ENCODE assay signal across 8 cellular contexts in the genomic region with DNA sequence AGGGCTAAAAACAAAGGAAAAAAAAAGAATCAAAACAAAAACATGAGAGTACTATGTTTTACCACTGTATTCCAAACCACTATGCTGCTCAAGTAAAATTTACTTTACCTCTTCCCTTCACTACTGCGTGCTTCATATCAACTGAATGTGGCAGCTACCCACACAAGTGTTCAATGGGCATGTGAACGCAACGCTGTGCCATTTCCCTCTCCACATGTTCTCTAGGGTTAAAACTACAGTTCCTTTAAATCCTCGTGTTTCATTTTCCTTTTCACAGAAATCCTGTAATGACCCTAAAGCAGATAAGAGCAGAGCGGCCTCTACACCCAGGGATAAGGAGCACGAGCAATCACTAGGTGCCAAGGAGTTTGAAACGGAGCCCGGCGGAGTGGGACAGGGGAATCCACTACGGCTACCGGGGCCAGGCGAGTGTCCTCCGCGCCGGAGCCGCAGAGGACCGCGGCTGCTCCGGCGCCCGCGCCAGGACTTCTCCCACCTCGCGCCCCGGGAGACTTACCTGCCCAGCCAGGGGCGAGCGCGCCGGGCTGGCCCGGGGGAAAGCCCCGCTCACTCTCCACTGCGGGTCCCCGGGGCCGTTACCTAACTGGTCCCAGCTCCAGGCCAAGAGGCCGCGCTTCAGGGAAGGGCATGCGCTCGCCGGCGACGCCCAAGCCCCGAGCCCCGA. TPM values are rescaled to one million over a fixed set of nuclear protein-coding genes. Genes with fewer than 3 reads are reported as not detected.
A peak's percentile ranks its signal among the peaks of the same experiment; 100 is the strongest.
DNase-seq lines count a peak whose midpoint lies in the region; ATAC-seq and TF ChIP-seq lines count a peak whose summit lies in the region.

No MANE protein-coding gene starts in this region.

- POLR2A ChIA-PET in AG04450 (lab: Yijun Ruan, JAX), result interaction anchor here (1.0 to 1.8 kb wide), 6 partner anchors 28 to 884 kb away, joined by 3 to 7 read pairs (median 4); a partner anchor contains a TSS

- intact Hi-C loops in tibial artery (cut with DNase I; ENCODE audit: low total_unique reads), result loop anchor here (5.0 to 10.0 kb wide), 2 partner anchors 107 to 141 kb away; no protein-coding TSS in a partner anchor

- peak overlapping the region; percentile 96 for H3K4me3 Mint-ChIP-seq in activated naive CD4-positive, alpha-beta T cell treated with anti-CD3 and anti-CD28 coated beads, Interleukin-2, amount 10 ng/mL, durations not matched to agents 7 days and 5 days

- CTCF ChIA-PET in AG04450 (lab: Charles Lee), result no interaction called here
- CTCF ChIA-PET in activated naive CD4-positive, alpha-beta T cell treated with anti-CD3 and anti-CD28 coated beads, Interleukin-2, amount 10 ng/mL, durations not matched to agents 7 days and 5 days (lab: Charles Lee), result interaction anchor here (0.5 to 0.6 kb wide), 2 partner anchors 181 to 382 kb away, joined by 3 read pairs; no protein-coding TSS in a partner anchor

- peaks cover 51% of the 10 kb centered on the region for H3K4me1 Mint-ChIP-seq in activated naive CD4-positive, alpha-beta T cell treated with anti-CD3 and anti-CD28 coated beads, Interleukin-2, amount 10 ng/mL, durations not matched to agents 7 days and 5 days

- H3K9me3 ChIP-seq in AG04450 (ENCODE audit: control insufficient read depth, insufficient read depth, low read length), result no peaks in the 10 kb centered on the region
- no peaks in the 10 kb centered on the region for H3K9me3 ChIP-seq in neutrophil
- no peaks in the 10 kb centered on the region for H3K9me3 ChIP-seq in tibial artery

- H3K27ac Mint-ChIP-seq in activated naive CD4-positive, alpha-beta T cell treated with anti-CD3 and anti-CD28 coated beads, Interleukin-2, amount 10 ng/mL, durations not matched to agents 7 days and 5 days, result peak overlapping the region; percentile 87

- H3K27me3 ChIP-seq in AG04450 (ENCODE audit: control insufficient read depth, insufficient read depth, low read length) (no peaks in the 10 kb centered on the region), HL-60 (ENCODE audit: insufficient read depth, poor library complexity, severe bottlenecking) (no peaks in the 10 kb centered on the region), neutrophil (no peaks in the 10 kb centered on the region), tibial artery (no peaks in the 10 kb centered on the region)

- H3K27ac ChIP-seq in AG04450 (ENCODE audit: low read depth, low read length) (peak overlapping the region; percentile 62), HL-60 (replicated peaks) (peak overlapping the region; percentile 83), neutrophil (peak overlapping the region; percentile 96), tibial artery (peak overlapping the region; percentile 93 to 99)

- H3K9me3 Mint-ChIP-seq in activated naive CD4-positive, alpha-beta T cell treated with anti-CD3 and anti-CD28 coated beads, Interleukin-2, amount 10 ng/mL, durations not matched to agents 7 days and 5 days, result no peaks in the 10 kb centered on the region

- no peak for TF ChIP-seq CTCF in AG04450 (IDR thresholded peaks at IDR 0.05; ENCODE audit: low read depth, low read length)
- no peak for TF ChIP-seq CTCF in HL-60 (IDR thresholded peaks at IDR 0.05; ENCODE audit: insufficient read depth, low read length)
- no peak for TF ChIP-seq CTCF in neutrophil (IDR thresholded peaks at IDR 0.05)
- no peak for TF ChIP-seq CTCF in tibial artery (IDR thresholded peaks at IDR 0.05)

- peak; percentile 6 for ATAC-seq in GM19035 (IDR thresholded peaks at IDR 0.05; ENCODE audit: unreplicated experiment)

- peaks cover 46% of the 10 kb centered on the region for H3K36me3 ChIP-seq in neutrophil
- no peaks in the 10 kb centered on the region for H3K36me3 ChIP-seq in tibial artery

- peak overlapping the region; percentile 79 for H3K4me3 ChIP-seq in AG04450 (ENCODE audit: low read depth, low read length)
- peak overlapping the region; percentile 70 for H3K4me3 ChIP-seq in HL-60 (replicated peaks; ENCODE audit: insufficient read depth, low read length)
- peak overlapping the region; percentile 86 to 89 for H3K4me3 ChIP-seq in neutrophil (ENCODE audit: low read depth in 1 of 2, low read length in 1 of 2)
- peak overlapping the region; percentile 81 to 88 for H3K4me3 ChIP-seq in tibial artery

- no peak for DNase-seq in AG04450 (ENCODE audit: low read depth, low spot score)
- DNase-seq in HL-60 (ENCODE audit: low read depth in 1 of 2, low spot score in 1 of 2), result peak in 1 of 2 experiments; percentile 55
- DNase-seq in activated naive CD4-positive, alpha-beta T cell treated with anti-CD3 and anti-CD28 coated beads, Interleukin-2, amount 10 ng/mL, durations not matched to agents 7 days and 5 days, result peak; percentile 57
- DNase-seq in globus pallidus (ENCODE audit: low spot score), result peak; percentile 48
- DNase-seq in tibial artery, result peak; percentile 66 to 81

- peaks cover 6% of the 10 kb centered on the region for H3K36me3 Mint-ChIP-seq in activated naive CD4-positive, alpha-beta T cell treated with anti-CD3 and anti-CD28 coated beads, Interleukin-2, amount 10 ng/mL, durations not matched to agents 7 days and 5 days

- no peaks in the 10 kb centered on the region for H3K27me3 Mint-ChIP-seq in activated naive CD4-positive, alpha-beta T cell treated with anti-CD3 and anti-CD28 coated beads, Interleukin-2, amount 10 ng/mL, durations not matched to agents 7 days and 5 days

- H3K4me1 ChIP-seq in neutrophil (ENCODE audit: control insufficient read depth in 1 of 2, insufficient read depth in 1 of 2, low read depth in 1 of 2, low read length in 1 of 2) (peaks cover 27 to 34% of the 10 kb centered on the region in 2 experiments), tibial artery (peaks cover 0 to 51% (median 16%) of the 10 kb centered on the region in 4 donors)

TF ChIP-seq in PFSK-1, 5 proteins besides CTCF, POLR2A, EP300 and RAD21:
- TF ChIP-seq TAF1 (IDR thresholded peaks at IDR 0.05; ENCODE audit: borderline replicate concordance, insufficient read depth, low read length) (0 out of 2 replicates have a peak, but pooled peaks have one; percentile 2), SIN3A (IDR thresholded peaks at IDR 0.05; ENCODE audit: borderline replicate concordance, insufficient read depth, low read length) (peak; percentile 70; the same call in 1 of the 2 replicates)
- TF ChIP-seq, protein P1, sequence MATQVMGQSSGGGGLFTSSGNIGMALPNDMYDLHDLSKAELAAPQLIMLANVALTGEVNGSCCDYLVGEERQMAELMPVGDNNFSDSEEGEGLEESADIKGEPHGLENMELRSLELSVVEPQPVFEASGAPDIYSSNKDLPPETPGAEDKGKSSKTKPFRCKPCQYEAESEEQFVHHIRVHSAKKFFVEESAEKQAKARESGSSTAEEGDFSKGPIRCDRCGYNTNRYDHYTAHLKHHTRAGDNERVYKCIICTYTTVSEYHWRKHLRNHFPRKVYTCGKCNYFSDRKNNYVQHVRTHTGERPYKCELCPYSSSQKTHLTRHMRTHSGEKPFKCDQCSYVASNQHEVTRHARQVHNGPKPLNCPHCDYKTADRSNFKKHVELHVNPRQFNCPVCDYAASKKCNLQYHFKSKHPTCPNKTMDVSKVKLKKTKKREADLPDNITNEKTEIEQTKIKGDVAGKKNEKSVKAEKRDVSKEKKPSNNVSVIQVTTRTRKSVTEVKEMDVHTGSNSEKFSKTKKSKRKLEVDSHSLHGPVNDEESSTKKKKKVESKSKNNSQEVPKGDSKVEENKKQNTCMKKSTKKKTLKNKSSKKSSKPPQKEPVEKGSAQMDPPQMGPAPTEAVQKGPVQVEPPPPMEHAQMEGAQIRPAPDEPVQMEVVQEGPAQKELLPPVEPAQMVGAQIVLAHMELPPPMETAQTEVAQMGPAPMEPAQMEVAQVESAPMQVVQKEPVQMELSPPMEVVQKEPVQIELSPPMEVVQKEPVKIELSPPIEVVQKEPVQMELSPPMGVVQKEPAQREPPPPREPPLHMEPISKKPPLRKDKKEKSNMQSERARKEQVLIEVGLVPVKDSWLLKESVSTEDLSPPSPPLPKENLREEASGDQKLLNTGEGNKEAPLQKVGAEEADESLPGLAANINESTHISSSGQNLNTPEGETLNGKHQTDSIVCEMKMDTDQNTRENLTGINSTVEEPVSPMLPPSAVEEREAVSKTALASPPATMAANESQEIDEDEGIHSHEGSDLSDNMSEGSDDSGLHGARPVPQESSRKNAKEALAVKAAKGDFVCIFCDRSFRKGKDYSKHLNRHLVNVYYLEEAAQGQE (IDR thresholded peaks at IDR 0.05; ENCODE audit: insufficient read depth in 1 of 2, low read depth in 2 of 2, low read length in 2 of 2), result no peak

RNA-seq across cellular contexts. Expression of a gene that starts 0.8 kb away (rescaled TPM):
- 27.6 and 37.4 TPM in 2 replicates for polyA plus RNA-seq in AG04450 (2011; rRNA removed)
- 34.2 and 34.9 TPM in 2 replicates for polyA minus RNA-seq in AG04450 (2011; rRNA and poly(A)+ RNA removed)
- 84.1 TPM for polyA plus RNA-seq in PFSK-1 (2012; ENCODE audit: insufficient read length, low read depth)
